Comparison of ENCODE assay signal across 1 cellular context in genomic region chr1:2406451-2407041, GRCh38.
TF ChIP-seq lines count a peak whose summit lies in the region.

No MANE protein-coding gene starts in this region.

TF ChIP-seq in GM12878, 131 proteins besides CTCF, POLR2A, EP300 and RAD21:
- TF ChIP-seq CBX5 (IDR thresholded peaks at IDR 0.05; ENCODE audit: low read depth) = no peak
- TF ChIP-seq CBX3 (IDR thresholded peaks at IDR 0.05; ENCODE audit: borderline replicate concordance, low read depth) = no peak
- 0 out of 2 replicates have a peak, but pooled peaks have one; percentile 54 for TF ChIP-seq POLR2AphosphoS2 (IDR thresholded peaks at IDR 0.05; ENCODE audit: low read depth, low read length)
